1 cellular context compared by ENCODE assay signal in genomic region chr2:54983345-54984235, GRCh38.
TF ChIP-seq lines count a peak whose summit lies in the region.

No MANE protein-coding gene starts in this region.

TF ChIP-seq in GM23338, 12 proteins besides CTCF, POLR2A, EP300 and RAD21 (continued from another document):
- TF ChIP-seq ZNF331 (CRISPR knock-in tag; IDR thresholded peaks at IDR 0.05; ENCODE audit: low read depth) (no peak), POLR2AphosphoS5 (IDR thresholded peaks at IDR 0.05; ENCODE audit: low read depth) (no peak), ETS1 (IDR thresholded peaks at IDR 0.05) (no peak), ZNF462 (CRISPR knock-in tag; IDR thresholded peaks at IDR 0.05) (no peak), ZNF114 (CRISPR knock-in tag; IDR thresholded peaks at IDR 0.05) (no peak), NANOG (IDR thresholded peaks at IDR 0.05; ENCODE audit: borderline replicate concordance) (no peak), JUNB (IDR thresholded peaks at IDR 0.05; ENCODE audit: unreplicated experiment) (no peak), EZH2phosphoT487 (IDR thresholded peaks at IDR 0.05; ENCODE audit: unreplicated experiment) (no peak), CREB1 (CRISPR knock-in tag; IDR thresholded peaks at IDR 0.05; ENCODE audit: low read depth) (no peak), EZH2 (IDR thresholded peaks at IDR 0.05; ENCODE audit: low read depth, unreplicated experiment) (no peak)
